ENCODE assay signal across 6 cellular contexts in the genomic region with DNA sequence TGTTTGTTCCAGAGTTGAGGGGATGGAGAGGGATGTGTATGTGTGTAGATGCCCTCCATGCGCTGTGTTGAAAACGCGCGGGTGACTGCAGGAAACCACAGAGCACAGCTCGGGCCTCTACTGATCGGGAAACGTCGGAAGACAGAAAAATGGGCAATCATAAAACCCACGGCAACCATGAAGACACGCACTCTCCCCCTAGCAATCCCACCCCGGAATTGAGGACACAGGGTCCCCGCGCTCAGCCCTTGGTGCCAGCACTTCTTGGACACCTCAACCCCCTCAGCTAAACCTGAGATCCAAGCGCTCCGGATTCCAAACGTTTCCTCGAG. TPM values are rescaled to one million over a fixed set of nuclear protein-coding genes. Genes with fewer than 3 reads are reported as not detected.
DNase-seq lines count a peak whose midpoint lies in the region; ATAC-seq and TF ChIP-seq lines count a peak whose summit lies in the region.

No MANE protein-coding gene starts in this region.

- peak in 1 of 2 donors; percentile 34 for DNase-seq in activated T-cell treated with anti-CD3 and anti-CD28 coated beads, Interleukin-2, amount 50 U/mL, for 72 hours
- DNase-seq in activated T-cell treated with anti-CD3 and anti-CD28 coated beads, Interleukin-2, amount 50 U/mL, for 1 hour: no peak
- no peak for DNase-seq in activated naive CD8-positive, alpha-beta T cell treated with anti-CD3 and anti-CD28 coated beads, Interleukin-2, amount 10 ng/mL, durations not matched to agents 7 days and 5 days
- DNase-seq in mucosa of descending colon (no peak), erythroblast (lab: John Stamatoyannopoulos, UW) (no peak), T-helper 9 cell (no peak)

- TF ChIP-seq CTCF in mucosa of descending colon (IDR thresholded peaks at IDR 0.05): no peak

- intact Hi-C loops in mucosa of descending colon (cut with DNase I, micrococcal nuclease): no loop called here

- H3K9me3 Mint-ChIP-seq in activated T-cell treated with anti-CD3 and anti-CD28 coated beads, Interleukin-2, amount 50 U/mL, for 72 hours: no peaks in the 10 kb centered on the region
- no peaks in the 10 kb centered on the region for H3K9me3 Mint-ChIP-seq in activated naive CD8-positive, alpha-beta T cell treated with anti-CD3 and anti-CD28 coated beads, Interleukin-2, amount 10 ng/mL, durations not matched to agents 7 days and 5 days

- H3K27ac Mint-ChIP-seq in activated T-cell treated with anti-CD3 and anti-CD28 coated beads, Interleukin-2, amount 50 U/mL, for 72 hours: peak overlapping the region; percentile 91
- H3K27ac Mint-ChIP-seq in activated naive CD8-positive, alpha-beta T cell treated with anti-CD3 and anti-CD28 coated beads, Interleukin-2, amount 10 ng/mL, durations not matched to agents 7 days and 5 days: peak overlapping the region; percentile 91

- H3K9me3 ChIP-seq in mucosa of descending colon: no peaks in the 10 kb centered on the region

- H3K4me1 Mint-ChIP-seq in activated T-cell treated with anti-CD3 and anti-CD28 coated beads, Interleukin-2, amount 50 U/mL, for 72 hours (ENCODE audit: low read depth): peaks cover 66% of the 10 kb centered on the region
- H3K4me1 Mint-ChIP-seq in activated naive CD8-positive, alpha-beta T cell treated with anti-CD3 and anti-CD28 coated beads, Interleukin-2, amount 10 ng/mL, durations not matched to agents 7 days and 5 days: peaks cover 41% of the 10 kb centered on the region

- peak overlapping the region; percentile 92 to 100 for H3K4me3 Mint-ChIP-seq in activated T-cell treated with anti-CD3 and anti-CD28 coated beads, Interleukin-2, amount 50 U/mL, for 72 hours
- peak overlapping the region; percentile 94 for H3K4me3 Mint-ChIP-seq in activated naive CD8-positive, alpha-beta T cell treated with anti-CD3 and anti-CD28 coated beads, Interleukin-2, amount 10 ng/mL, durations not matched to agents 7 days and 5 days

- H3K27me3 Mint-ChIP-seq in activated T-cell treated with anti-CD3 and anti-CD28 coated beads, Interleukin-2, amount 50 U/mL, for 72 hours (ENCODE audit: low read depth): no peaks in the 10 kb centered on the region
- H3K27me3 Mint-ChIP-seq in activated naive CD8-positive, alpha-beta T cell treated with anti-CD3 and anti-CD28 coated beads, Interleukin-2, amount 10 ng/mL, durations not matched to agents 7 days and 5 days: no peaks in the 10 kb centered on the region

- peaks cover 10 to 17% of the 10 kb centered on the region in 2 donors for H3K36me3 Mint-ChIP-seq in activated T-cell treated with anti-CD3 and anti-CD28 coated beads, Interleukin-2, amount 50 U/mL, for 72 hours (ENCODE audit: insufficient read depth in 2 of 2)
- H3K36me3 Mint-ChIP-seq in activated naive CD8-positive, alpha-beta T cell treated with anti-CD3 and anti-CD28 coated beads, Interleukin-2, amount 10 ng/mL, durations not matched to agents 7 days and 5 days: peaks cover 11% of the 10 kb centered on the region

- H3K4me3 ChIP-seq in mucosa of descending colon: peak overlapping the region; percentile 77

- ATAC-seq in activated T-cell treated with anti-CD3 and anti-CD28 coated beads, Interleukin-2, amount 50 U/mL, for 72 hours (replicated peaks in 1 of 2): peak; percentile 24 to 35
- ATAC-seq in activated naive CD8-positive, alpha-beta T cell treated with anti-CD3 and anti-CD28 coated beads, Interleukin-2, amount 10 ng/mL, durations not matched to agents 7 days and 5 days (ENCODE audit: low read depth): peak; percentile 21
- ATAC-seq in mucosa of descending colon: peak; percentile 26

- POLR2A ChIA-PET in activated naive CD8-positive, alpha-beta T cell treated with anti-CD3 and anti-CD28 coated beads, Interleukin-2, amount 10 ng/mL, durations not matched to agents 7 days and 5 days (lab: Charles Lee): interaction anchor here (0.6 to 4.4 kb wide), 33 partner anchors 8 to 247 kb away, joined by 3 to 73 read pairs (median 8); partner anchors contain the start of genes B3GAT3, BSCL2, EML3 and GANAB

- no peak for TF ChIP-seq POLR2A in erythroblast (IDR thresholded peaks at IDR 0.05; ENCODE audit: low read length)

- no peaks in the 10 kb centered on the region for H3K36me3 ChIP-seq in mucosa of descending colon (ENCODE audit: low read depth)

- peaks cover 37% of the 10 kb centered on the region for H3K4me1 ChIP-seq in mucosa of descending colon (ENCODE audit: low read depth)

RNA-seq across cellular contexts. Expression of gene UQCC3, which starts 0.2 kb away (rescaled TPM):
- total RNA-seq in activated T-cell treated with anti-CD3 and anti-CD28 coated beads, Interleukin-2, amount 50 U/mL, for 72 hours: 1 to 10 TPM; 5.6 to 7.1 TPM
- 1 to 10 TPM; 6.7 to 6.8 TPM for total RNA-seq in activated naive CD8-positive, alpha-beta T cell treated with anti-CD3 and anti-CD28 coated beads, Interleukin-2, amount 10 ng/mL, durations not matched to agents 7 days and 5 days
- total RNA-seq in mucosa of descending colon: 10 to 100 TPM in 2 of 3 donors, 1 to 10 TPM in 1; 9.0 to 12.1 (median 10.8) TPM

RNA-seq across cellular contexts. Expression of gene LBHD1, which starts 0.8 kb away (rescaled TPM):
- total RNA-seq in activated T-cell treated with anti-CD3 and anti-CD28 coated beads, Interleukin-2, amount 50 U/mL, for 72 hours: 10 to 100 TPM in 1 of 2 donors, 1 to 10 TPM in 1; 9.9 to 13.0 TPM
- 10 to 100 TPM; 23.5 to 23.6 TPM for total RNA-seq in activated naive CD8-positive, alpha-beta T cell treated with anti-CD3 and anti-CD28 coated beads, Interleukin-2, amount 10 ng/mL, durations not matched to agents 7 days and 5 days
- 10 to 100 TPM in 2 of 3 donors, 1 to 10 TPM in 1; 7.4 to 10.6 (median 10.6) TPM for total RNA-seq in mucosa of descending colon

RNA-seq across cellular contexts. Expression of gene CSKMT, which starts 6.1 kb away (rescaled TPM):
- total RNA-seq in activated T-cell treated with anti-CD3 and anti-CD28 coated beads, Interleukin-2, amount 50 U/mL, for 72 hours: 10 to 100 TPM; 35.2 to 46.0 TPM
- 10 to 100 TPM; 23.3 to 27.3 TPM for total RNA-seq in activated naive CD8-positive, alpha-beta T cell treated with anti-CD3 and anti-CD28 coated beads, Interleukin-2, amount 10 ng/mL, durations not matched to agents 7 days and 5 days
- total RNA-seq in mucosa of descending colon: 10 to 100 TPM; 11.6 to 18.6 (median 13.3) TPM

RNA-seq across cellular contexts. Expression of gene C11orf98, which starts 6.2 kb away (rescaled TPM):
- total RNA-seq in activated T-cell treated with anti-CD3 and anti-CD28 coated beads, Interleukin-2, amount 50 U/mL, for 72 hours: 10 to 100 TPM; 59.2 to 62.1 TPM
- total RNA-seq in activated naive CD8-positive, alpha-beta T cell treated with anti-CD3 and anti-CD28 coated beads, Interleukin-2, amount 10 ng/mL, durations not matched to agents 7 days and 5 days: 100 to 1,000 TPM in 1 of 2 experiments, 10 to 100 TPM in 1; 99.9 to 104 TPM
- 10 to 100 TPM; 39.7 to 54.2 (median 53.1) TPM for total RNA-seq in mucosa of descending colon

RNA-seq across cellular contexts. Expression of gene UBXN1, which starts 7.6 kb away (rescaled TPM):
- total RNA-seq in activated T-cell treated with anti-CD3 and anti-CD28 coated beads, Interleukin-2, amount 50 U/mL, for 72 hours: 100 to 1,000 TPM; 154 to 163 TPM
- total RNA-seq in activated naive CD8-positive, alpha-beta T cell treated with anti-CD3 and anti-CD28 coated beads, Interleukin-2, amount 10 ng/mL, durations not matched to agents 7 days and 5 days: 100 to 1,000 TPM; 135 to 136 TPM
- 100 to 1,000 TPM in 1 of 3 donors, 10 to 100 TPM in 2; 79.2 to 138 (median 87.3) TPM for total RNA-seq in mucosa of descending colon
